8 cellular contexts compared by ENCODE assay signal in genomic region chr1:155139895-155140629, GRCh38. TPM values are rescaled to one million over a fixed set of nuclear protein-coding genes. Genes with fewer than 3 reads are reported as not detected.
DNase-seq lines count a peak whose midpoint lies in the region; ATAC-seq and TF ChIP-seq lines count a peak whose summit lies in the region.

Gene DPM3, minus strand, starts transcription at chr1:155140531. Its CDS starts 291 bp downstream, at chr1:155140240.

- H3K9me3 Mint-ChIP-seq in activated CD4-positive, alpha-beta T cell treated with anti-CD3 and anti-CD28 coated beads, Interleukin-2, amount 10 ng/mL, durations not matched to agents 7 days and 5 days: no peaks in the 10 kb centered on the region

- peak within 1 kb of the TSS; percentile 88 for H3K4me3 Mint-ChIP-seq in activated CD4-positive, alpha-beta T cell treated with anti-CD3 and anti-CD28 coated beads, Interleukin-2, amount 10 ng/mL, durations not matched to agents 7 days and 5 days

- DNase-seq in AG04450 (ENCODE audit: low read depth, low spot score) (no peak), NCI-H526 treated with DMSO at 0.1 percent for 48 hours (lab: John Stamatoyannopoulos, UW) (peak; percentile 88), coronary artery (ENCODE audit: low spot score) (peak; percentile 92), left lobe of liver (ENCODE audit: low spot score) (peak; percentile 91)
- peak; percentile 92 for DNase-seq in activated CD4-positive, alpha-beta T cell treated with anti-CD3 and anti-CD28 coated beads, Interleukin-2, amount 10 ng/mL, durations not matched to agents 7 days and 5 days
- DNase-seq in stimulated activated CD4-positive, alpha-beta T cell treated with anti-CD3 and anti-CD28 coated beads, Interleukin-2, amount 100 ng/mL, for 4 hours (ENCODE audit: low read depth): peak; percentile 86

- H3K27me3 Mint-ChIP-seq in activated CD4-positive, alpha-beta T cell treated with anti-CD3 and anti-CD28 coated beads, Interleukin-2, amount 10 ng/mL, durations not matched to agents 7 days and 5 days: peaks cover 1% of the 10 kb centered on the region

- peaks cover 23% of the 10 kb centered on the region for H3K36me3 Mint-ChIP-seq in activated CD4-positive, alpha-beta T cell treated with anti-CD3 and anti-CD28 coated beads, Interleukin-2, amount 10 ng/mL, durations not matched to agents 7 days and 5 days (ENCODE audit: low read depth)

- H3K4me3 ChIP-seq in AG04450 (ENCODE audit: low read depth, low read length) (peak within 1 kb of the TSS; percentile 96), coronary artery (peak within 1 kb of the TSS; percentile 85)

- CTCF ChIA-PET in AG04450 (lab: Charles Lee): interaction anchor here (1.1 kb wide), 1 partner anchor 27 kb away, joined by 3 read pairs; no protein-coding TSS in a partner anchor
- CTCF ChIA-PET in activated CD4-positive, alpha-beta T cell treated with anti-CD3 and anti-CD28 coated beads, Interleukin-2, amount 10 ng/mL, durations not matched to agents 7 days and 5 days (lab: Charles Lee): interaction anchor here (1.0 to 1.9 kb wide), 4 partner anchors 8 to 55 kb away, joined by 3 to 8 read pairs (median 4); partner anchors contain the start of gene KRTCAP2

- POLR2A ChIA-PET in AG04450 (lab: Yijun Ruan, JAX): interaction anchor here (0.6 to 0.8 kb wide), 2 partner anchors 11 to 32 kb away, joined by 3 to 9 read pairs; no protein-coding TSS in a partner anchor
- POLR2A ChIA-PET in activated CD4-positive, alpha-beta T cell treated with anti-CD3 and anti-CD28 coated beads, Interleukin-2, amount 10 ng/mL, durations not matched to agents 7 days and 5 days (lab: Charles Lee): no interaction called here

- ATAC-seq in GM19025 (IDR thresholded peaks at IDR 0.05; ENCODE audit: low read depth, unreplicated experiment) (peak; percentile 56), HG03439 (IDR thresholded peaks at IDR 0.05; ENCODE audit: unreplicated experiment) (peak; percentile 48), left lobe of liver (peak; percentile 76)

- H3K27me3 ChIP-seq in AG04450 (ENCODE audit: control insufficient read depth, insufficient read depth, low read length): peaks cover 13% of the 10 kb centered on the region

- H3K4me1 Mint-ChIP-seq in activated CD4-positive, alpha-beta T cell treated with anti-CD3 and anti-CD28 coated beads, Interleukin-2, amount 10 ng/mL, durations not matched to agents 7 days and 5 days: peaks cover 36% of the 10 kb centered on the region

- no peaks in the 10 kb centered on the region for H3K9me3 ChIP-seq in AG04450 (ENCODE audit: control insufficient read depth, insufficient read depth, low read length)

- peak within 1 kb of the TSS; percentile 85 for H3K27ac Mint-ChIP-seq in activated CD4-positive, alpha-beta T cell treated with anti-CD3 and anti-CD28 coated beads, Interleukin-2, amount 10 ng/mL, durations not matched to agents 7 days and 5 days

- no peak for TF ChIP-seq CTCF in AG04450 (IDR thresholded peaks at IDR 0.05; ENCODE audit: low read depth, low read length)
- TF ChIP-seq CTCF in coronary artery (IDR thresholded peaks at IDR 0.05): no peak

- H3K27ac ChIP-seq in AG04450 (ENCODE audit: low read depth, low read length): peak within 1 kb of the TSS; percentile 77
- H3K27ac ChIP-seq in coronary artery: peak within 1 kb of the TSS; percentile 83 to 96

RNA-seq across cellular contexts. Expression of gene DPM3, which starts in this region (rescaled TPM):
- 16.8 and 35.6 TPM in 2 replicates for polyA plus RNA-seq in AG04450 (2011; rRNA removed)
- 5.9 and 6.1 TPM in 2 replicates for polyA minus RNA-seq in AG04450 (2011; rRNA and poly(A)+ RNA removed)
- total RNA-seq in activated CD4-positive, alpha-beta T cell treated with anti-CD3 and anti-CD28 coated beads, Interleukin-2, amount 10 ng/mL, durations not matched to agents 7 days and 5 days: 10 to 100 TPM; 50.1 to 58.9 TPM
- total RNA-seq in left lobe of liver: 76.8 TPM
